In the genomic region with DNA sequence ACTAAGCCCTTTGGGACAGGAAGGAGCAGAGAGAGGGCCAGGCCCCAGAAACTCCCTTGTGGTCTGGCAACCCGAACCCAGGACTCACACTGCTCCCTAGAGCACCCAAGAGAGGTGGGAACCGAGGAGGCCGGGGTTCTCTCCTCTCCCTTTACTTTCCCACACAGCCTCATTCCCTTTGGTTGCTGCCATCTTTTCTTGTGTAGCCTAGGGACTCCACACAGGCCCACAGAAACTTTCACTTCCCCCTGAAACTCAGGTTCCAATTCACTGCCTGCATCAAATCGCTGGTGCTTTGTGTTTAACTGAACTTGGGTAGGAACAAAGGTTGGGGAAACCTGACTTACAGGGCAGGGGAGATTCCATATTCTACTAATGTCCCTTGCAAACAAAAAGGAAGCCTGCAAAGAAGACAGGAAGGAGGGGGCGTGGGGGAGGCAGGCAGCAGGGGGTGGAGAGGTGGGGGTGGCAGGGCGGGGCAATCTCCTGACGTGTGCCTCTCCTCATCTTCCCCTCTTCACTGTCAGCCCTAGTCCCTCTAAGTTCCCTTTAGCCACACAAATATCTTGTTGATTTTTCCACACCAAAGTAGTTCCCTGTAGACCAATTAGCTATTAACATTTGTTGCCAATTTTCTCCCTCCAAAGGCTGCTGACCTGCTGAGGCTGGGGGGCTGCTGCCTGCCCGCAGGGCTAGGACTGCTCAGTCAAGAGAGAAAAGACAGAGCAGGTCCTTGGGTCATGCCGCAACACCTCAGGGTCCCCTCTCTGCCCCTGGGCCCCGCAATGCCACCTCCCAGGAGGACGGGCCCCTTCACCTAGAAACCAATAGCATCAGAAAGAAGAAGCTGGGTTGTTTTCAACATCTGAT, we compare ENCODE assay signal across 8 cellular contexts. TPM values are rescaled to one million over a fixed set of nuclear protein-coding genes. Genes with fewer than 3 reads are reported as not detected.
DNase-seq lines count a peak whose midpoint lies in the region; ATAC-seq and TF ChIP-seq lines count a peak whose summit lies in the region.

No MANE protein-coding gene starts in this region.

- H3K9me3 ChIP-seq in SU-DHL-6 (ENCODE audit: insufficient read depth, low read length) (no peaks in the 10 kb centered on the region), body of pancreas (no peaks in the 10 kb centered on the region), mucosa of descending colon (no peaks in the 10 kb centered on the region), MG63 (no peaks in the 10 kb centered on the region)

- intact Hi-C loops in body of pancreas (cut with DNase I), result no loop called here
- intact Hi-C loops in mucosa of descending colon (cut with DNase I, micrococcal nuclease), result no loop called here

- WGBS in body of pancreas, 2 donors, result 65 to 88% methylated on average over 11 of the region's 11 CpGs

- H3K4me1 ChIP-seq in body of pancreas (peaks cover 38% of the 10 kb centered on the region), mucosa of descending colon (ENCODE audit: low read depth) (peaks cover 56% of the 10 kb centered on the region)

- H3K79me2 ChIP-seq in SU-DHL-6 (ENCODE audit: insufficient read depth, low read length), result peaks cover 37% of the 10 kb centered on the region

- H3F3A ChIP-seq in SU-DHL-6 (ENCODE audit: insufficient read depth), result peaks cover 43% of the 10 kb centered on the region

- no peaks in the 10 kb centered on the region for H3K27me3 ChIP-seq in SU-DHL-6 (ENCODE audit: low read length)
- no peaks in the 10 kb centered on the region for H3K27me3 ChIP-seq in body of pancreas
- no peaks in the 10 kb centered on the region for H3K27me3 ChIP-seq in MG63

- H3K9ac ChIP-seq in SU-DHL-6 (ENCODE audit: low read length), result peak overlapping the region; percentile 51

- H3K4me2 ChIP-seq in SU-DHL-6 (ENCODE audit: low read depth, low read length, poor library complexity, severe bottlenecking), result peak overlapping the region; percentile 78

- no peak for TF ChIP-seq POLR2A in body of pancreas (IDR thresholded peaks at IDR 0.05)

- H3K36me3 ChIP-seq in SU-DHL-6 (ENCODE audit: low read length) (no peaks in the 10 kb centered on the region), body of pancreas (replicated peaks in 1 of 2; ENCODE audit: insufficient read depth in 1 of 2, low read depth in 2 of 2) (no peaks in the 10 kb centered on the region), mucosa of descending colon (ENCODE audit: low read depth) (no peaks in the 10 kb centered on the region), MG63 (no peaks in the 10 kb centered on the region; the same call in 1 of the 2 replicates)

- no peaks in the 10 kb centered on the region for H4K20me1 ChIP-seq in SU-DHL-6 (ENCODE audit: low read depth, low read length)

- DNase-seq in activated gamma-delta T cell treated with Interleukin-2 at 50 U/mL for 16 hours (peak; percentile 42), activated gamma-delta T cell (lab: John Stamatoyannopoulos, UW) (no peak), body of pancreas (peak in 1 of 4 donors; percentile 38), mucosa of descending colon (peak in 1 of 3 donors; percentile 36), foreskin fibroblast (no peak), MG63 (no peak)

- ATAC-seq in HG03139 (IDR thresholded peaks at IDR 0.05; ENCODE audit: unreplicated experiment) (peak; percentile 34), body of pancreas (no peak), mucosa of descending colon (peak; percentile 6)

- H3K27ac ChIP-seq in SU-DHL-6 (ENCODE audit: low read depth, low read length) (peak overlapping the region; percentile 100), body of pancreas (peak overlapping the region in 3 of 4 donors; percentile 15 to 71 (median 51))

- no peaks in the 10 kb centered on the region for H3K9me2 ChIP-seq in SU-DHL-6 (replicated peaks; ENCODE audit: insufficient read depth, low read length)

- H2AFZ ChIP-seq in SU-DHL-6 (ENCODE audit: low read depth, low read length, severe bottlenecking), result no peak overlapping the region

- H3K4me3 ChIP-seq in SU-DHL-6 (ENCODE audit: insufficient read depth, low read length, poor library complexity, severe bottlenecking) (no peak overlapping the region), body of pancreas (no peak overlapping the region), mucosa of descending colon (no peak overlapping the region), foreskin fibroblast (ENCODE audit: low read depth in 1 of 2, low read length in 2 of 2) (no peak overlapping the region), MG63 (no peak overlapping the region)

- TF ChIP-seq CTCF in SU-DHL-6 (IDR thresholded peaks at IDR 0.05; ENCODE audit: insufficient read depth, low read length, poor library complexity, severe bottlenecking) (no peak), body of pancreas (IDR thresholded peaks at IDR 0.05) (no peak), mucosa of descending colon (IDR thresholded peaks at IDR 0.05) (no peak), foreskin fibroblast (IDR thresholded peaks at IDR 0.05; ENCODE audit: low read depth, low read length) (no peak)

RNA-seq across cellular contexts. Expression of a gene that starts 8.0 kb away (rescaled TPM):
- total RNA-seq in body of pancreas, result 10 to 100 TPM in 1 of 2 donors, 1 to 10 TPM in 1; 9.1 to 11.2 TPM
- 10 to 100 TPM in 1 of 3 donors, 1 to 10 TPM in 2; 4.2 to 22.4 (median 9.5) TPM for total RNA-seq in mucosa of descending colon
- 8.9 and 9.2 TPM in 2 replicates for total RNA-seq in MG63 (2014; rRNA removed; shearing (Covaris generic); ENCODE audit: low replicate concordance)

RNA-seq across cellular contexts. Expression of a gene that starts 23.5 kb away (rescaled TPM):
- total RNA-seq in body of pancreas (10 to 100 TPM; 15.0 to 28.3 TPM), mucosa of descending colon (10 to 100 TPM; 30.1 to 47.4 (median 33.0) TPM)
- 1.0 and 6.3 TPM in 2 replicates for total RNA-seq in MG63 (2014; rRNA removed; shearing (Covaris generic); ENCODE audit: low replicate concordance)
